Comparison of ENCODE assay signal across 26 cellular contexts in the genomic region with DNA sequence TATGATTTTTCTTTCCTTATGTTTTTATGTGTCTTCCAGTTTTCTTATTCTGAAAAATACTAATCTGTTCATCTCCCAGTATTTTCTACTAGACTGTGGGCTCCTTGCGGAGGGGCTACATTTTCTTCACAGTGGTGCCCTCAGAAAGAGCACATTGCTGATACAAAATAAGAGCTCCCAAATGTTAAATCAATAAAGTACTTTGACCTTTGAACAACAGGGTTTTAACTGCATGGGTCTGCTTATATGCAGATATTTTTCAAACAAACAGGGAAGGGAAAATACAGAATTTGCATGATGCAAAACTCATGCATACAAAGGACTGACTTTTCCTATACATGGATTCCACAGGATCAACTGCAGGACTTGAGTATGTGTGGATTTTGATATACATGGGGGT.
"Had no signal": no experiment of that assay in that cellular context is flagged by ENCODE, and none has a peak within 500 bp of the region (broad histone marks: within the 10 kb centered on the region; RNA-seq: fewer than 3 reads in every experiment).

No MANE protein-coding gene starts in this region.

- H3K9me3 ChIP-seq: colonic mucosa, esophagus squamous epithelium, gastrocnemius medialis, lower lobe of right lung, mucosa of descending colon had no signal

- DNase-seq: colonic mucosa; cortex of kidney; effector CD8-positive, alpha-beta T cell; effector memory CD8-positive, alpha-beta T cell; endodermal cell; erythroblast; esophagus squamous epithelium; foreskin fibroblast; foreskin melanocyte; gastrocnemius medialis; glutamatergic neuron; head of caudate nucleus; heart right ventricle; hippocampal formation; left cardiac atrium; left ventricle myocardium inferior; lower lobe of right lung; mesenchymal stem cell; mucosa of descending colon; naive B cell had no signal

- H3K4me3 ChIP-seq: colonic mucosa, esophagus squamous epithelium, gastrocnemius medialis, heart right ventricle, left ventricle myocardium inferior, lower lobe of right lung, mucosa of descending colon had no signal

- H3K36me3 ChIP-seq: colonic mucosa, esophagus squamous epithelium, gastrocnemius medialis, heart right ventricle, left ventricle myocardium inferior, lower lobe of right lung had no signal

- H3K27ac ChIP-seq: colonic mucosa, epithelial cell of prostate, esophagus squamous epithelium, gastrocnemius medialis, heart right ventricle, left ventricle myocardium inferior, lower lobe of right lung had no signal

- FAIRE-seq: islet of Langerhans, keratinocyte had no signal

- H3K36me3 Mint-ChIP-seq: mesothelial cell of epicardium, naive B cell had no signal

- H3K4me3 Mint-ChIP-seq: dendritic cell treated with granulocyte-macrophage colony-stimulating factor and Interleukin-4, amounts not matched to agents 40 ng/mL and 50 ng/mL, for 4 days; effector memory CD8-positive, alpha-beta T cell; endodermal cell; mesothelial cell of epicardium; naive B cell had no signal

- H3K4me1 Mint-ChIP-seq: mesothelial cell of epicardium, naive B cell had no signal

- ATAC-seq: effector memory CD8-positive, alpha-beta T cell; esophagus mucosa; gastrocnemius medialis; heart right ventricle; left cardiac atrium; lower lobe of right lung; mucosa of descending colon had no signal

- H3K27me3 ChIP-seq: colonic mucosa, esophagus squamous epithelium, gastrocnemius medialis, heart right ventricle had no signal

- H3K4me1 ChIP-seq: colonic mucosa, esophagus squamous epithelium, gastrocnemius medialis, heart right ventricle, left ventricle myocardium inferior, lower lobe of right lung had no signal

- H3K27ac Mint-ChIP-seq: dendritic cell treated with granulocyte-macrophage colony-stimulating factor and Interleukin-4, amounts not matched to agents 40 ng/mL and 50 ng/mL, for 4 days; effector memory CD8-positive, alpha-beta T cell; endodermal cell; mesothelial cell of epicardium; naive B cell had no signal
